11 cellular contexts compared by ENCODE assay signal in genomic region chr5:151663617-151664322, GRCh38. TPM values are rescaled to one million over a fixed set of nuclear protein-coding genes. Genes with fewer than 3 reads are reported as not detected.
DNase-seq lines count a peak whose midpoint lies in the region; ATAC-seq and TF ChIP-seq lines count a peak whose summit lies in the region.
"Had no signal": no experiment of that assay in that cellular context is flagged by ENCODE, and none has a peak within 500 bp of the region (broad histone marks: within the 10 kb centered on the region; RNA-seq: fewer than 3 reads in every experiment).

No MANE protein-coding gene starts in this region.

- peaks cover 24% of the 10 kb centered on the region for H3K4me1 Mint-ChIP-seq in activated B cell treated with CpG ODN at 0.5 μM for 24 hours

- peaks cover 3% of the 10 kb centered on the region for H3K79me2 ChIP-seq in hepatocyte

- in situ Hi-C loops in IMR-90 (cut with MboI; ENCODE audit: low sequenced_read_pairs) = loop anchor here (5.0 kb wide), 1 partner anchor 79 kb away; no protein-coding TSS in a partner anchor

- no peak overlapping the region for H3K18ac ChIP-seq in IMR-90 (ENCODE audit: low read depth, low read length)

- no peaks in the 10 kb centered on the region for H3K27me3 ChIP-seq in IMR-90 (ENCODE audit: control insufficient read depth, insufficient read depth, low read length)
- H3K27me3 ChIP-seq in hepatocyte = no peaks in the 10 kb centered on the region
- H3K27me3 ChIP-seq in testis = no peaks in the 10 kb centered on the region

- WGBS in IMR-90 (ENCODE audit: extremely low coverage in 2 of 2, insufficient read length in 1 of 2), 2 experiments = 57% methylated on average over 8 of the region's 18 CpGs; no CpG with 5 or more reads in 1 of the 2 experiments
- 84% methylated on average over 18 of the region's 18 CpGs for WGBS in hepatocyte (ENCODE audit: low lambda C conversion rate, missing lambda C conversion rate)
- WGBS in testis, 2 donors = 41 to 47% methylated on average over 18 of the region's 18 CpGs

- H2BK5ac ChIP-seq in IMR-90 (ENCODE audit: low read depth, low read length, poor library complexity, severe bottlenecking) = peak overlapping the region; percentile 54

- peaks cover 4% of the 10 kb centered on the region for H3K27me3 Mint-ChIP-seq in activated B cell treated with CpG ODN at 0.5 μM for 24 hours
- H3K27me3 Mint-ChIP-seq: activated naive CD8-positive, alpha-beta T cell; type B pancreatic cell had no signal

- H3K9ac ChIP-seq in IMR-90 (ENCODE audit: low read depth, low read length) = peak overlapping the region; percentile 20; the same call in 1 of the 2 replicates

- no peaks in the 10 kb centered on the region for H3K9me3 Mint-ChIP-seq in activated B cell treated with CpG ODN at 0.5 μM for 24 hours
- H3K9me3 Mint-ChIP-seq: type B pancreatic cell had no signal

- H3K4me3 ChIP-seq in IMR-90 (ENCODE audit: insufficient read depth, low read depth, low read length) = no peak overlapping the region
- H3K4me3 ChIP-seq in hepatocyte = no peak overlapping the region
- no peak overlapping the region for H3K4me3 ChIP-seq in testis

- H4K8ac ChIP-seq in IMR-90 (ENCODE audit: low read depth in 2 of 2, low read length in 2 of 2) = peak overlapping the region; percentile 12 to 63; a peak in 3 of 4 replicates

- DNase-seq in IMR-90 (no peak), activated B cell treated with CpG ODN at 0.5 μM for 24 hours (no peak), hepatocyte (ENCODE audit: low spot score) (no peak), testis (peak; percentile 46), NCI-H2227 treated with DMSO at 0.1 percent for 48 hours (lab: John Stamatoyannopoulos, UW) (no peak), ecto neural progenitor cell (ENCODE audit: low spot score) (no peak)
- no peak for DNase-seq in stimulated activated CD4-positive, alpha-beta T cell treated with anti-CD3 and anti-CD28 coated beads, Interleukin-15, amount 100 ng/mL, for 24 hours
- DNase-seq: NCI-H2081 treated with DMSO at 0.1 percent for 48 hours had no signal

- peak overlapping the region; percentile 30 for H3K27ac Mint-ChIP-seq in activated B cell treated with CpG ODN at 0.5 μM for 24 hours
- H3K27ac Mint-ChIP-seq: activated naive CD8-positive, alpha-beta T cell; type B pancreatic cell had no signal

- TF ChIP-seq POLR2A in IMR-90 (IDR thresholded peaks at IDR 0.05; ENCODE audit: low read depth, low read length) (no peak), testis (IDR thresholded peaks at IDR 0.05) (no peak)

- H3K9me3 ChIP-seq in IMR-90 (ENCODE audit: control insufficient read depth, insufficient read depth, low read length) = no peaks in the 10 kb centered on the region
- no peaks in the 10 kb centered on the region for H3K9me3 ChIP-seq in hepatocyte (ENCODE audit: low read depth)
- H3K9me3 ChIP-seq in testis = no peaks in the 10 kb centered on the region

- no peak overlapping the region for H4K91ac ChIP-seq in IMR-90 (ENCODE audit: insufficient read depth, low read depth, low read length)

- H3K9me1 ChIP-seq in IMR-90 (ENCODE audit: insufficient read depth, low read length) = peaks cover 12% of the 10 kb centered on the region; the same call in 1 of the 2 replicates

- no peak overlapping the region for H4K5ac ChIP-seq in IMR-90 (ENCODE audit: low read depth, low read length)

- H3K4me3 Mint-ChIP-seq in activated B cell treated with CpG ODN at 0.5 μM for 24 hours = no peak overlapping the region
- H3K4me3 Mint-ChIP-seq: activated naive CD8-positive, alpha-beta T cell; type B pancreatic cell had no signal

- H2BK20ac ChIP-seq in IMR-90 (ENCODE audit: low read depth, low read length) = no peak overlapping the region

- H2BK15ac ChIP-seq in IMR-90 (ENCODE audit: low read depth, low read length) = no peak overlapping the region; the same call in 2 of the 3 replicates

- peak overlapping the region; percentile 84 for H3K23ac ChIP-seq in IMR-90 (ENCODE audit: low read depth, low read length)

- H3K27ac ChIP-seq in IMR-90 (ENCODE audit: insufficient read depth, low read length) (peak overlapping the region; percentile 61), hepatocyte (peak overlapping the region; percentile 44), testis (peak overlapping the region; percentile 53 to 84)

- H4K20me1 ChIP-seq in IMR-90 (ENCODE audit: insufficient read depth, low read length) (peaks cover 74% of the 10 kb centered on the region), hepatocyte (ENCODE audit: insufficient read depth, poor library complexity, severe bottlenecking) (peaks cover 5% of the 10 kb centered on the region)

- no peak for ATAC-seq in IMR-90 (ENCODE audit: low read depth)
- ATAC-seq in activated B cell treated with CpG ODN at 0.5 μM for 24 hours (ENCODE audit: low read depth) = peak; percentile 32
- no peak for ATAC-seq in GM18873 (IDR thresholded peaks at IDR 0.05; ENCODE audit: low FRiP score, unreplicated experiment)

- peak overlapping the region; percentile 38 for H3K4ac ChIP-seq in IMR-90 (ENCODE audit: low read depth, low read length)

- dilution Hi-C loops in IMR-90 (cut with HindIII; ENCODE audit: low sequenced_read_pairs, unreplicated experiment) = no loop called here

- no peak for TF ChIP-seq CTCF in IMR-90 (conservative IDR thresholded peaks at IDR 0.05; ENCODE audit: low read depth, low read length)
- TF ChIP-seq CTCF in activated B cell treated with CpG ODN at 0.5 μM for 24 hours (IDR thresholded peaks at IDR 0.05) = no peak
- TF ChIP-seq CTCF in hepatocyte (IDR thresholded peaks at IDR 0.05; ENCODE audit: poor library complexity) = no peak
- no peak for TF ChIP-seq CTCF in testis (IDR thresholded peaks at IDR 0.05)

- H3K14ac ChIP-seq in IMR-90 (replicated peaks; ENCODE audit: low read depth, low read length) = peak overlapping the region; percentile 66; the same call in 1 of the 2 replicates

- H2AK9ac ChIP-seq in IMR-90 (replicated peaks; ENCODE audit: low read depth, low read length, poor library complexity) = no peak overlapping the region

- no TSS peak for BruUV-seq in IMR-90 (replicated peaks; lab: Mats Ljungman, UMichigan)

- H3K36me3 ChIP-seq in IMR-90 (ENCODE audit: control insufficient read depth, insufficient read depth, low read length) (peaks cover 68% of the 10 kb centered on the region), hepatocyte (replicated peaks; ENCODE audit: insufficient read depth, low read depth) (no peaks in the 10 kb centered on the region), testis (ENCODE audit: low read depth, missing control alignments) (no peaks in the 10 kb centered on the region)

- POLR2A ChIA-PET in IMR-90 (lab: Charles Lee; ENCODE audit: unreplicated experiment) (no interaction called here), activated B cell treated with CpG ODN at 0.5 μM for 24 hours (lab: Charles Lee) (interaction anchor here (1.1 to 1.5 kb wide), 2 partner anchors 58 to 108 kb away, joined by 4 to 6 read pairs; partner anchors contain the start of gene G3BP1)

- peaks cover 36% of the 10 kb centered on the region for H3K4me1 ChIP-seq in IMR-90 (ENCODE audit: control insufficient read depth, insufficient read depth, low read length)
- H3K4me1 ChIP-seq in hepatocyte (ENCODE audit: insufficient read depth) = peaks cover 27% of the 10 kb centered on the region
- H3K4me1 ChIP-seq in testis = peaks cover 54% of the 10 kb centered on the region

- H2AK5ac ChIP-seq in IMR-90 (ENCODE audit: low read depth, low read length) = peak overlapping the region; percentile 49

- no peaks in the 10 kb centered on the region for H3K36me3 Mint-ChIP-seq in activated B cell treated with CpG ODN at 0.5 μM for 24 hours (ENCODE audit: low read depth)
- H3K36me3 Mint-ChIP-seq: activated naive CD8-positive, alpha-beta T cell had no signal

- H2AFZ ChIP-seq in IMR-90 (replicated peaks; ENCODE audit: low read length, poor library complexity) = peak overlapping the region; percentile 44
- no peak overlapping the region for H2AFZ ChIP-seq in hepatocyte

- intact Hi-C loops in IMR-90 (cut with micrococcal nuclease) = no loop called here
- intact Hi-C loops in activated B cell treated with CpG ODN at 0.5 μM for 24 hours (cut with micrococcal nuclease) = loop anchor here (5.0 kb wide), 1 partner anchor 39 kb away; no protein-coding TSS in a partner anchor
- intact Hi-C loops in testis (cut with DNase I; ENCODE audit: low total_unique reads) = no loop called here

- H3K9me2 ChIP-seq in hepatocyte (replicated peaks; ENCODE audit: insufficient read depth) = no peaks in the 10 kb centered on the region

- CTCF ChIA-PET in IMR-90 (lab: Yijun Ruan, JAX) = interaction anchor here (1.5 to 3.5 kb wide), 2 partner anchors 9 to 77 kb away, joined by 4 to 21 read pairs; no protein-coding TSS in a partner anchor
- CTCF ChIA-PET in activated B cell treated with CpG ODN at 0.5 μM for 24 hours (lab: Charles Lee) = interaction anchor here (0.7 to 7.3 kb wide), 4 partner anchors 11 to 78 kb away, joined by 3 to 223 read pairs (median 8); no protein-coding TSS in a partner anchor

- no peak overlapping the region; the same call in 1 of the 2 replicates for H3K4me2 ChIP-seq in IMR-90 (ENCODE audit: low read depth, low read length)
- H3K4me2 ChIP-seq in hepatocyte = no peak overlapping the region

- no peak overlapping the region for H3K56ac ChIP-seq in IMR-90 (ENCODE audit: extremely low read depth, insufficient read depth, low read length)

- H3K79me1 ChIP-seq in IMR-90 (ENCODE audit: low read depth in 1 of 2, low read length in 2 of 2) = peaks cover 14 to 63% of the 10 kb centered on the region in 2 experiments

- no peak overlapping the region for H2BK120ac ChIP-seq in IMR-90 (ENCODE audit: low read depth, low read length)

- TF ChIP-seq RAD21 in IMR-90 (IDR thresholded peaks at IDR 0.05; ENCODE audit: low read length) = no peak

TF ChIP-seq in IMR-90, 13 proteins besides CTCF, POLR2A, EP300 and RAD21 (continues in another document):
- TF ChIP-seq ELK1 (IDR thresholded peaks at IDR 0.05; ENCODE audit: borderline replicate concordance, low read depth, low read length) (no peak), SMC3 (IDR thresholded peaks at IDR 0.05; ENCODE audit: low read depth, low read length) (no peak)

RNA-seq across cellular contexts. Expression of gene SPARC, which starts 22.9 kb away (rescaled TPM):
- total RNA-seq in IMR-90 (2012; rRNA removed) (1,186 and 1,450 TPM in 2 replicates), activated B cell treated with CpG ODN at 0.5 μM for 24 hours (not detected in 2 replicates), hepatocyte (4,086 and 4,089 TPM in 2 replicates), testis (1,000 to 10,000 TPM; 1,884 to 2,585 TPM)
- polyA plus RNA-seq in IMR-90 (2012; rRNA removed) (4,692 and 5,281 TPM in 2 replicates), hepatocyte (15,889 and 16,729 TPM in 2 replicates), testis (ENCODE audit: insufficient read depth, low read depth, low replicate concordance) (3,080 TPM)
- 1,755 and 1,772 TPM in 2 replicates for polyA plus RNA-seq in IMR-90 (2012; cell fraction: cytosol; rRNA removed)
- polyA plus RNA-seq in IMR-90 (2012; cell fraction: nucleus; rRNA removed; ENCODE audit: low replicate concordance) = 949 and 1,641 TPM in 2 replicates

Comparison
In these comparisons a context has a peak if more than half of its experiments do, and no peak if none do; other contexts are left out.
1. RNA of gene SPARC, which starts 22.9 kb away (total RNA-seq): 4,086 to 4,089 TPM in hepatocyte, 1,884 to 2,585 TPM in testis and 1,186 to 1,450 TPM in IMR-90; not detected in activated B cell treated with CpG ODN at 0.5 μM for 24 hours; every median in the first group is over 100 times any median in the second.
2. Peak in every context shown above with its lines, with median percentiles within 50 percentile points of each other: H3K27ac ChIP-seq.